ENCODE assay signal across 17 cellular contexts in genomic region chr17:46081018-46081320, GRCh38.
"Had no signal": no experiment of that assay in that cellular context is flagged by ENCODE, and none has a peak within 500 bp of the region (broad histone marks: within the 10 kb centered on the region; RNA-seq: fewer than 3 reads in every experiment).

No MANE protein-coding gene starts in this region.

- H3K9me3 ChIP-seq: adrenal gland, breast epithelium, esophagus squamous epithelium, prostate gland, suprapubic skin had no signal

- H3K27ac ChIP-seq: adrenal gland, breast epithelium, esophagus squamous epithelium, prostate gland, skin epidermis, suprapubic skin had no signal

- H3K9me3 Mint-ChIP-seq: activated CD4-positive, alpha-beta T cell treated with anti-CD3 and anti-CD28 coated beads, Interleukin-2, amount 10 ng/mL, durations not matched to agents 24 days and 14 days; activated CD8-positive, alpha-beta T cell treated with anti-CD3 and anti-CD28 coated beads for 36 hours; stimulated activated naive CD8-positive, alpha-beta T cell treated with anti-CD3 and anti-CD28 coated beads, Interleukin-15, amount 100 ng/mL, for 72 hours had no signal

- H3K4me1 ChIP-seq: breast epithelium, prostate gland had no signal

- DNase-seq: activated CD4-positive, alpha-beta T cell treated with anti-CD3 and anti-CD28 coated beads, Interleukin-2, amount 10 ng/mL, durations not matched to agents 24 days and 14 days; activated CD8-positive, alpha-beta T cell treated with anti-CD3 and anti-CD28 coated beads for 36 hours; activated naive CD4-positive, alpha-beta T cell treated with anti-CD3 and anti-CD28 coated beads for 36 hours; activated T-cell treated with anti-CD3 and anti-CD28 coated beads, Interleukin-2, amount 50 U/mL, for 1 hour; adrenal gland; cerebellar nuclear complex; effector CD8-positive, alpha-beta T cell; esophagus squamous epithelium; left ventricle myocardium superior; right cardiac atrium; stimulated activated naive CD8-positive, alpha-beta T cell treated with anti-CD3 and anti-CD28 coated beads, Interleukin-15, amount 100 ng/mL, for 72 hours; SW 1271; trophoblast cell had no signal

- H3K27me3 Mint-ChIP-seq: activated CD4-positive, alpha-beta T cell treated with anti-CD3 and anti-CD28 coated beads, Interleukin-2, amount 10 ng/mL, durations not matched to agents 24 days and 14 days; activated CD8-positive, alpha-beta T cell treated with anti-CD3 and anti-CD28 coated beads for 36 hours; stimulated activated naive CD8-positive, alpha-beta T cell treated with anti-CD3 and anti-CD28 coated beads, Interleukin-15, amount 100 ng/mL, for 72 hours had no signal

- H3K27me3 ChIP-seq: adrenal gland, breast epithelium, esophagus squamous epithelium, suprapubic skin had no signal

- H3K36me3 ChIP-seq: adrenal gland, breast epithelium, prostate gland had no signal

- H3K27ac Mint-ChIP-seq: activated CD4-positive, alpha-beta T cell treated with anti-CD3 and anti-CD28 coated beads, Interleukin-2, amount 10 ng/mL, durations not matched to agents 24 days and 14 days; activated CD8-positive, alpha-beta T cell treated with anti-CD3 and anti-CD28 coated beads for 36 hours; activated naive CD4-positive, alpha-beta T cell treated with anti-CD3 and anti-CD28 coated beads for 36 hours had no signal

- H3K4me3 ChIP-seq: adrenal gland, breast epithelium, esophagus squamous epithelium, prostate gland, skin epidermis, suprapubic skin had no signal

- H3K4me3 Mint-ChIP-seq: activated CD4-positive, alpha-beta T cell treated with anti-CD3 and anti-CD28 coated beads, Interleukin-2, amount 10 ng/mL, durations not matched to agents 24 days and 14 days; activated CD8-positive, alpha-beta T cell treated with anti-CD3 and anti-CD28 coated beads for 36 hours; activated naive CD4-positive, alpha-beta T cell treated with anti-CD3 and anti-CD28 coated beads for 36 hours; stimulated activated naive CD8-positive, alpha-beta T cell treated with anti-CD3 and anti-CD28 coated beads, Interleukin-15, amount 100 ng/mL, for 72 hours had no signal
